16 cellular contexts compared by ENCODE assay signal in the genomic region with DNA sequence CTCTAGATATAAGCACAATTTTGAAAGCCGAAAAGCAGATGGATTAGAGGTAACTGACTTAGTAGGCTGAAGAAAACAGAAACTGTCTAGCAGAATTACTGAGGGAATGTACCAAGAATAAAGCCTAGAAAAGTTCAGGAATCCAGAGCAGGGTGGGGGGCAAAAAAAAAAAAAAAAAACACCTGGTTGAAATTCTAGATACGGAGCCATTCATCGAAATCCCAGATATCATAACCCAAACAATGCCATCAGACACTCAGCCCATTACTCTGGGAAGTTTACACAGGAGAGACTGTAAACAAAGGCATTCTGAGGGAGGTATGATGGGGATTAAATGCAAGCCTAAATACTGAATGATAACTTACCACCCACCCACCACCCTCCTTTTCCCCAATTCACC. TPM values are rescaled to one million over a fixed set of nuclear protein-coding genes. Genes with fewer than 3 reads are reported as not detected.
DNase-seq lines count a peak whose midpoint lies in the region; ATAC-seq and TF ChIP-seq lines count a peak whose summit lies in the region.
"Had no signal": no experiment of that assay in that cellular context is flagged by ENCODE, and none has a peak within 500 bp of the region (broad histone marks: within the 10 kb centered on the region; RNA-seq: fewer than 3 reads in every experiment).

No MANE protein-coding gene starts in this region.

- CTCF ChIA-PET in HEK293T (lab: Yijun Ruan, JAX), result interaction anchor here (0.6 to 1.5 kb wide), 4 partner anchors 11 to 133 kb away, joined by 3 to 9 read pairs (median 4); no protein-coding TSS in a partner anchor

- DNase-seq in HEK293T (ENCODE audit: extremely low spot score), result no peak
- DNase-seq in NCI-H748 treated with DMSO at 0.1 percent for 48 hours (lab: John Stamatoyannopoulos, UW), result peak; percentile 19
- no peak for DNase-seq in glutamatergic neuron
- no peak for DNase-seq in gastrocnemius medialis
- DNase-seq in NCI-H2196 treated with DMSO at 0.1 percent for 48 hours (lab: John Stamatoyannopoulos, UW; ENCODE audit: unreplicated experiment), result no peak
- no peak for DNase-seq in activated naive CD4-positive, alpha-beta T cell treated with anti-CD3 and anti-CD28 coated beads, Interleukin-2, amount 50 U/mL, for 72 hours (ENCODE audit: low spot score in 2 of 2)
- no peak for DNase-seq in activated CD8-positive, alpha-beta memory T cell treated with anti-CD3 and anti-CD28 coated beads, Interleukin-2, amount 50 U/mL, for 4 hours
- DNase-seq: colonic mucosa; KBM-7; NCI-H526; Peyer's patch; stimulated activated CD4-positive, alpha-beta T cell treated with anti-CD3 and anti-CD28 coated beads, Interleukin-2, amount 100 ng/mL, for 24 hours had no signal

- H3K9me3 ChIP-seq in gastrocnemius medialis, result no peaks in the 10 kb centered on the region
- H3K9me3 ChIP-seq: colonic mucosa, Peyer's patch had no signal

- peaks cover 3% of the 10 kb centered on the region for H3K27me3 Mint-ChIP-seq in glutamatergic neuron (ENCODE audit: unreplicated experiment)

- peak overlapping the region; percentile 58 to 78 (median 75) for H3K27ac ChIP-seq in gastrocnemius medialis
- H3K27ac ChIP-seq: BLaER1, colonic mucosa, Peyer's patch had no signal

- H3K4me1 Mint-ChIP-seq in glutamatergic neuron (ENCODE audit: low read depth, unreplicated experiment), result peaks cover 35% of the 10 kb centered on the region

- no peaks in the 10 kb centered on the region for H3K36me3 ChIP-seq in gastrocnemius medialis
- H3K36me3 ChIP-seq: BLaER1, colonic mucosa, Peyer's patch had no signal

- peaks cover 45 to 46% of the 10 kb centered on the region in 2 donors for H3K4me1 ChIP-seq in gastrocnemius medialis
- H3K4me1 ChIP-seq: BLaER1, colonic mucosa had no signal

- H3K9me3 Mint-ChIP-seq in glutamatergic neuron (ENCODE audit: unreplicated experiment), result peaks cover 3% of the 10 kb centered on the region
- no peaks in the 10 kb centered on the region for H3K9me3 Mint-ChIP-seq in activated naive CD4-positive, alpha-beta T cell treated with anti-CD3 and anti-CD28 coated beads, Interleukin-2, amount 50 U/mL, for 72 hours
- H3K9me3 Mint-ChIP-seq: activated T-helper 2 cell treated with anti-CD3 and anti-CD28 coated beads, Interferon-gamma antibody, Interleukin-2, Interleukin-4, amounts not matched to agents 10 μg/mL and 5 μg/mL and 100 μg/mL, durations not matched to agents 14 hours and 24 hours and 36 hours had no signal

- H3K4me3 ChIP-seq in gastrocnemius medialis, result peak overlapping the region in 1 of 4 donors; percentile 16
- H3K4me3 ChIP-seq: BLaER1, colonic mucosa, Peyer's patch had no signal

- no peaks in the 10 kb centered on the region for H3K36me3 Mint-ChIP-seq in glutamatergic neuron (ENCODE audit: unreplicated experiment)
- no peaks in the 10 kb centered on the region for H3K36me3 Mint-ChIP-seq in activated naive CD4-positive, alpha-beta T cell treated with anti-CD3 and anti-CD28 coated beads, Interleukin-2, amount 50 U/mL, for 72 hours

- H3K4me3 Mint-ChIP-seq in glutamatergic neuron (ENCODE audit: unreplicated experiment), result peak overlapping the region; percentile 38

- ATAC-seq in gastrocnemius medialis (no peak), GM21526 (IDR thresholded peaks at IDR 0.05; ENCODE audit: low FRiP score, unreplicated experiment) (no peak)
- ATAC-seq in activated naive CD4-positive, alpha-beta T cell treated with anti-CD3 and anti-CD28 coated beads, Interleukin-2, amount 50 U/mL, for 72 hours, result no peak

- H3K27me3 ChIP-seq in gastrocnemius medialis, result no peaks in the 10 kb centered on the region
- H3K27me3 ChIP-seq: BLaER1, colonic mucosa, Peyer's patch had no signal

- POLR2A ChIA-PET in HEK293T (lab: Yijun Ruan, JAX), result interaction anchor here (1.0 to 1.3 kb wide), 2 partner anchors 14 to 45 kb away, joined by 3 to 4 read pairs; a partner anchor contains a TSS

- TF ChIP-seq CTCF in glutamatergic neuron (IDR thresholded peaks at IDR 0.05; ENCODE audit: partially characterized antibody, unreplicated experiment), result no peak
- no peak for TF ChIP-seq CTCF in gastrocnemius medialis (IDR thresholded peaks at IDR 0.05 in 4 of 5, conservative IDR thresholded peaks at IDR 0.05 in 1 of 5)

- peak overlapping the region; percentile 23 for H3K27ac Mint-ChIP-seq in glutamatergic neuron (ENCODE audit: unreplicated experiment)
- no peak overlapping the region for H3K27ac Mint-ChIP-seq in activated naive CD4-positive, alpha-beta T cell treated with anti-CD3 and anti-CD28 coated beads, Interleukin-2, amount 50 U/mL, for 72 hours
- H3K27ac Mint-ChIP-seq: activated T-helper 2 cell treated with anti-CD3 and anti-CD28 coated beads, Interferon-gamma antibody, Interleukin-2, Interleukin-4, amounts not matched to agents 10 μg/mL and 5 μg/mL and 100 μg/mL, durations not matched to agents 14 hours and 24 hours and 36 hours had no signal

- intact Hi-C loops in gastrocnemius medialis (cut with DNase I; ENCODE audit: low total_unique reads), result loop anchor here (2.0 kb wide), 1 partner anchor 45 kb away; a partner anchor contains a TSS

- in situ Hi-C loops in gastrocnemius medialis (cut with MboI; ENCODE audit: low sequenced_read_pairs in 4 of 4), result no loop called here

- no peak for TF ChIP-seq POLR2A in gastrocnemius medialis (IDR thresholded peaks at IDR 0.05)

TF ChIP-seq in HEK293T, 16 proteins besides CTCF, POLR2A, EP300 and RAD21:
- TF ChIP-seq ZNF384 (IDR thresholded peaks at IDR 0.05), result peak; percentile 69
- TF ChIP-seq CTBP1 (IDR thresholded peaks at IDR 0.05; ENCODE audit: borderline replicate concordance), result no peak

RNA-seq across cellular contexts. Expression of a gene that starts 45.6 kb away (rescaled TPM):
- total RNA-seq in glutamatergic neuron (ENCODE audit: unreplicated experiment) (265 TPM), gastrocnemius medialis (100 to 1,000 TPM in 1 of 4 donors, 10 to 100 TPM in 3; 56.1 to 112 (median 62.2) TPM)
- under 1 TPM; 0.09 to 0.89 TPM for total RNA-seq in activated naive CD4-positive, alpha-beta T cell treated with anti-CD3 and anti-CD28 coated beads, Interleukin-2, amount 50 U/mL, for 72 hours
- total RNA-seq: T-helper 1 cell treated with Interleukin-12 subunit alpha and Interleukin-12 subunit beta and Interleukin-4 antibody, amounts not matched to agents 30 ng/mL and 1 ng/mL, for 36 hours had no signal

Comparison
In these comparisons a context has a peak if more than half of its experiments do, and no peak if none do; other contexts are left out.
1. RNA of a gene that starts 45.6 kb away (total RNA-seq): 265 TPM in glutamatergic neuron (single experiment) and 56.1 to 112 TPM in gastrocnemius medialis; 0.09 to 0.89 TPM in activated naive CD4-positive, alpha-beta T cell treated with anti-CD3 and anti-CD28 coated beads, Interleukin-2, amount 50 U/mL, for 72 hours; every median in the first group is over 10 times any median in the second.